Comparison of ENCODE assay signal across 8 cellular contexts in the genomic region with DNA sequence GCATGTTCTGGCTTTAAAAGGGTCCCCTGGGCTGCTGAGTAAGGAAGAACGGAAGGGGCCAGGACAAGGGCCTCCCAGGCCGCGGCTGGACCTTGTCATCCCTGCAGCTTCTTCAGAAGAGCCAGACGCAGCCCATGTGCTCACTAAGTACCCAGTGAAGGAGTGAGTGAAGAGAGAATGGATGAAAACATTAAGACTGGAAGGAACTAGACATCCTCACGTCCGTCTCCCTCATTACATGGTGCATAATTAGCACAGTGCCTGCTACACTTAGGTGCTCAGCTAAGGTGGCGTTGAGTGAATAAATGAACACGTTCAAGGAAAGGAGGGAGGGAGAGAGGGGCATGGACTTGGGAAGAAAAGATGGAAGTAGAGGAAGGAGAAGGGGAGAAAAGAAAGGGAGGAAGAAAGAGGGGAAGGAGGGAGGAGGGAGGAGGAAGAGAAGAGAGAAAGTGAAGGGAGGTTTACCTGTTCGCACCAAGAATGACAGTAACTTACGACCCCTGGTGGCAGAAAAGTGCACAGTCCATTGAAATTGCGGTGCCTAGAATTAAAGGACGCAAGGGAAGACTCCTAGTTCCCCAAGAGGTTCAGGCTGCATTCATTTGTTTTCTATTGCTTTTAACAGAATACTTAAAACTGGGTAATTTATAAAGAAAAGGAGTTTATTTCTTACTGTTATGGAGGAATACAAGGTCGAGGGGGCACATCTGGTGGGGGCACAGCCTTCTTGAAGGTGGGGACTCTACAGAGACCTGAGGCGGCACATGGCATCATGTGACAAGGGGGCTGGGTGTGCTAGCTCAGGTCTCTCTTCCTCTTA.
DNase-seq lines count a peak whose midpoint lies in the region; ATAC-seq and TF ChIP-seq lines count a peak whose summit lies in the region.

No MANE protein-coding gene starts in this region.

- DNase-seq in GM12865 (ENCODE audit: low read depth) (peak; percentile 74), NCI-H1417 treated with DMSO at 0.1 percent for 48 hours (lab: John Stamatoyannopoulos, UW) (peak; percentile 11), T-helper 22 cell (ENCODE audit: low read depth) (peak; percentile 17), astrocyte of the cerebellum (ENCODE audit: low read depth) (no peak), iris pigment epithelial cell (ENCODE audit: low read depth) (peak; percentile 45), foreskin melanocyte (no peak)
- DNase-seq in stimulated activated CD4-positive, alpha-beta T cell treated with anti-CD3 and anti-CD28 coated beads, Interleukin-1b, Interleukin-23, amount 100 ng/mL, for 4 hours (ENCODE audit: low read depth in 2 of 2), result peak; percentile 51 to 61

- in situ Hi-C loops in astrocyte of the cerebellum (cut with HindIII; ENCODE audit: low sequenced_read_pairs), result no loop called here

- ATAC-seq in GM18867 (IDR thresholded peaks at IDR 0.05; ENCODE audit: unreplicated experiment), result no peak

- no peak overlapping the region for H3K4me3 ChIP-seq in GM12865 (ENCODE audit: low read depth, low read length)
- H3K4me3 ChIP-seq in astrocyte of the cerebellum (ENCODE audit: low read depth, low read length), result no peak overlapping the region

- TF ChIP-seq CTCF in GM12865 (IDR thresholded peaks at IDR 0.05; ENCODE audit: insufficient read depth, low read depth, low read length, missing control alignments) (peak; percentile 82), astrocyte of the cerebellum (IDR thresholded peaks at IDR 0.05; ENCODE audit: low read depth, low read length, missing control alignments) (peak; percentile 75)

Comparison
In these comparisons a context has a peak if more than half of its experiments do, and no peak if none do; other contexts are left out.
1. DNase-seq: peak in GM12865 (single experiment), NCI-H1417 treated with DMSO at 0.1 percent for 48 hours (single experiment), T-helper 22 cell (single experiment), iris pigment epithelial cell (single experiment) and stimulated activated CD4-positive, alpha-beta T cell treated with anti-CD3 and anti-CD28 coated beads, Interleukin-1b, Interleukin-23, amount 100 ng/mL, for 4 hours (2 of 2); none in astrocyte of the cerebellum (single experiment) and foreskin melanocyte (single experiment).